1 cellular context compared by ENCODE assay signal in genomic region chr19:18291590-18292459, GRCh38.
TF ChIP-seq lines count a peak whose summit lies in the region.

No MANE protein-coding gene starts in this region.

TF ChIP-seq in HEK293, 187 proteins besides CTCF, POLR2A, EP300 and RAD21 (continued from another document):
- TF ChIP-seq PATZ1 (tag by site-specific recombination; IDR thresholded peaks at IDR 0.05) (peak; percentile 89), ZNF639 (tag by site-specific recombination; IDR thresholded peaks at IDR 0.05) (peak; percentile 62; the same call in 1 of the 2 replicates), BCL11B (tag by site-specific recombination; IDR thresholded peaks at IDR 0.05; ENCODE audit: low read depth) (peak; percentile 58; the same call in 1 of the 2 replicates), ZNF366 (tag by site-specific recombination; conservative IDR thresholded peaks at IDR 0.05) (peak; percentile 67; the same call in 1 of the 2 replicates), ZNF501 (tag by site-specific recombination; IDR thresholded peaks at IDR 0.05) (no peak; the same call in 1 of the 2 replicates), ZFP69B (tag by site-specific recombination; IDR thresholded peaks at IDR 0.05) (peak; percentile 77), ZSCAN4 (tag by site-specific recombination; IDR thresholded peaks at IDR 0.05) (0 out of 2 replicates have a peak, but pooled peaks have one; percentile 26), YY2 (tag by site-specific recombination; IDR thresholded peaks at IDR 0.05) (0 out of 2 replicates have a peak, but pooled peaks have one; percentile 25), PRDM2 (tag by site-specific recombination; IDR thresholded peaks at IDR 0.05; ENCODE audit: borderline replicate concordance) (no peak), ZNF768 (tag by site-specific recombination; IDR thresholded peaks at IDR 0.05) (no peak), ZBTB17 (tag by site-specific recombination; IDR thresholded peaks at IDR 0.05) (peak; percentile 37; the same call in 1 of the 2 replicates), ZBTB8A (tag by site-specific recombination; IDR thresholded peaks at IDR 0.05) (peak; percentile 70), ZNF280C (tag by site-specific recombination; IDR thresholded peaks at IDR 0.05) (no peak), ZNF10 (tag by site-specific recombination; IDR thresholded peaks at IDR 0.05) (peak; percentile 37; the same call in 1 of the 2 replicates), ZSCAN23 (tag by site-specific recombination; IDR thresholded peaks at IDR 0.05) (peak; percentile 25; the same call in 1 of the 2 replicates), ZNF600 (tag by site-specific recombination; IDR thresholded peaks at IDR 0.05) (peak; percentile 75), ZBTB21 (tag by site-specific recombination; IDR thresholded peaks at IDR 0.05) (peak; percentile 93), ZNF324 (tag by site-specific recombination; IDR thresholded peaks at IDR 0.05) (peak; percentile 88), TRIM28 (IDR thresholded peaks at IDR 0.05; ENCODE audit: borderline replicate concordance, low read length) (peak; percentile 60; the same call in 1 of the 2 replicates), ZNF398 (tag by site-specific recombination; IDR thresholded peaks at IDR 0.05) (peak; percentile 93), ZEB2 (tag by site-specific recombination; IDR thresholded peaks at IDR 0.05) (peak; percentile 92), ZNF292 (tag by site-specific recombination; IDR thresholded peaks at IDR 0.05; ENCODE audit: borderline replicate concordance, low read depth) (no peak), KLF16 (tag by site-specific recombination; IDR thresholded peaks at IDR 0.05) (peak; percentile 71), ZNF362 (tag by site-specific recombination; IDR thresholded peaks at IDR 0.05) (no peak), ZNF433 (tag by site-specific recombination; IDR thresholded peaks at IDR 0.05; ENCODE audit: low read depth) (no peak), ZNF404 (tag by site-specific recombination; IDR thresholded peaks at IDR 0.05) (no peak), ZNF341 (tag by site-specific recombination; IDR thresholded peaks at IDR 0.05; ENCODE audit: low read depth) (peak; percentile 94), ZNF2 (tag by site-specific recombination; IDR thresholded peaks at IDR 0.05) (no peak; the same call in 1 of the 2 replicates), SP2 (tag by site-specific recombination; IDR thresholded peaks at IDR 0.05) (peak; percentile 79), KLF17 (tag by site-specific recombination; IDR thresholded peaks at IDR 0.05) (peak; percentile 97), GLIS2 (tag by site-specific recombination; IDR thresholded peaks at IDR 0.05) (peak; percentile 97), ZNF623 (tag by site-specific recombination; IDR thresholded peaks at IDR 0.05) (no peak), BCL11A (tag by site-specific recombination; IDR thresholded peaks at IDR 0.05; ENCODE audit: low read depth) (0 out of 2 replicates have a peak, but pooled peaks have one; percentile 36), ZFP37 (tag by site-specific recombination; IDR thresholded peaks at IDR 0.05) (peak; percentile 66; the same call in 1 of the 2 replicates), ZNF747 (tag by site-specific recombination; IDR thresholded peaks at IDR 0.05) (no peak), ZNF274 (IDR thresholded peaks at IDR 0.05; ENCODE audit: low read length) (no peak), ZNF274 (tag by site-specific recombination; IDR thresholded peaks at IDR 0.05; ENCODE audit: borderline replicate concordance) (no peak)
